Comparison of ENCODE assay signal across 15 cellular contexts in genomic region chr7:3027455-3027854, GRCh38. TPM values are rescaled to one million over a fixed set of nuclear protein-coding genes. Genes with fewer than 3 reads are reported as not detected.
A peak's percentile ranks its signal among the peaks of the same experiment; 100 is the strongest.
DNase-seq lines count a peak whose midpoint lies in the region; ATAC-seq lines count a peak whose summit lies in the region.
"Had no signal": no experiment of that assay in that cellular context is flagged by ENCODE, and none has a peak within 500 bp of the region (broad histone marks: within the 10 kb centered on the region; RNA-seq: fewer than 3 reads in every experiment).

No MANE protein-coding gene starts in this region.

- H3K27ac ChIP-seq in thymus (ENCODE audit: low read depth), result peak overlapping the region; percentile 11
- H3K27ac ChIP-seq: psoas muscle, WERI-Rb-1 had no signal

- H3K4me3 ChIP-seq in thymus (ENCODE audit: low read length), result no peak overlapping the region
- H3K4me3 ChIP-seq: psoas muscle had no signal

- peaks cover 6% of the 10 kb centered on the region for H3K36me3 ChIP-seq in thymus (ENCODE audit: control insufficient read depth, insufficient read depth)
- H3K36me3 ChIP-seq: WERI-Rb-1 had no signal

- H3K27me3 Mint-ChIP-seq in activated T-helper 2 cell treated with anti-CD3 and anti-CD28 coated beads, Interferon-gamma antibody, Interleukin-2, Interleukin-4, amounts not matched to agents 10 μg/mL and 5 μg/mL and 100 μg/mL, durations not matched to agents 14 hours and 24 hours and 36 hours (ENCODE audit: low read depth), result no peaks in the 10 kb centered on the region
- no peaks in the 10 kb centered on the region for H3K27me3 Mint-ChIP-seq in memory B cell

- H3K4me1 ChIP-seq in thymus (ENCODE audit: control insufficient read depth, insufficient read depth, low read length), result no peaks in the 10 kb centered on the region
- H3K4me1 ChIP-seq: psoas muscle had no signal

- no peak overlapping the region for H3K4me3 Mint-ChIP-seq in activated T-helper 2 cell treated with anti-CD3 and anti-CD28 coated beads, Interferon-gamma antibody, Interleukin-2, Interleukin-4, amounts not matched to agents 10 μg/mL and 5 μg/mL and 100 μg/mL, durations not matched to agents 14 hours and 24 hours and 36 hours (ENCODE audit: low read depth)
- no peak overlapping the region for H3K4me3 Mint-ChIP-seq in memory B cell

- peaks cover 34% of the 10 kb centered on the region for H3K9me3 Mint-ChIP-seq in activated T-helper 2 cell treated with anti-CD3 and anti-CD28 coated beads, Interferon-gamma antibody, Interleukin-2, Interleukin-4, amounts not matched to agents 10 μg/mL and 5 μg/mL and 100 μg/mL, durations not matched to agents 14 hours and 24 hours and 36 hours
- H3K9me3 Mint-ChIP-seq in memory B cell, result peaks cover 3% of the 10 kb centered on the region

- peaks cover 85% of the 10 kb centered on the region for H3K36me3 Mint-ChIP-seq in activated T-helper 2 cell treated with anti-CD3 and anti-CD28 coated beads, Interferon-gamma antibody, Interleukin-2, Interleukin-4, amounts not matched to agents 10 μg/mL and 5 μg/mL and 100 μg/mL, durations not matched to agents 14 hours and 24 hours and 36 hours (ENCODE audit: low read depth)
- peaks cover 45% of the 10 kb centered on the region for H3K36me3 Mint-ChIP-seq in memory B cell

- peak; percentile 31 for ATAC-seq in Right ventricle myocardium inferior
- ATAC-seq in memory B cell (ENCODE audit: low read depth), result no peak
- ATAC-seq in GM21576 (IDR thresholded peaks at IDR 0.05; ENCODE audit: unreplicated experiment), result no peak
- ATAC-seq: psoas muscle had no signal

- no peaks in the 10 kb centered on the region for H3K9me3 ChIP-seq in thymus (ENCODE audit: control insufficient read depth)

- intact Hi-C loops in Right ventricle myocardium inferior (cut with DNase I) (no loop called here), cardiac septum (cut with DNase I) (no loop called here)
- intact Hi-C loops in activated T-helper 2 cell treated with anti-CD3 and anti-CD28 coated beads, Interferon-gamma antibody, Interleukin-2, Interleukin-4, amounts not matched to agents 10 μg/mL and 5 μg/mL and 100 μg/mL, durations not matched to agents 14 hours and 24 hours and 36 hours (cut with micrococcal nuclease), result no loop called here

- no peaks in the 10 kb centered on the region for H3K27me3 ChIP-seq in thymus (ENCODE audit: control insufficient read depth, insufficient read depth)

- peaks cover 22% of the 10 kb centered on the region for H3K4me1 Mint-ChIP-seq in activated T-helper 2 cell treated with anti-CD3 and anti-CD28 coated beads, Interferon-gamma antibody, Interleukin-2, Interleukin-4, amounts not matched to agents 10 μg/mL and 5 μg/mL and 100 μg/mL, durations not matched to agents 14 hours and 24 hours and 36 hours (ENCODE audit: low read depth)
- peaks cover 33% of the 10 kb centered on the region for H3K4me1 Mint-ChIP-seq in memory B cell

- H3K27ac Mint-ChIP-seq in activated T-helper 2 cell treated with anti-CD3 and anti-CD28 coated beads, Interferon-gamma antibody, Interleukin-2, Interleukin-4, amounts not matched to agents 10 μg/mL and 5 μg/mL and 100 μg/mL, durations not matched to agents 14 hours and 24 hours and 36 hours, result peak overlapping the region; percentile 84
- peak overlapping the region; percentile 78 for H3K27ac Mint-ChIP-seq in memory B cell

- no peak for DNase-seq in Right ventricle myocardium inferior (ENCODE audit: missing footprints)
- DNase-seq in cardiac septum (ENCODE audit: low spot score), result no peak
- no peak for DNase-seq in activated T-helper 2 cell treated with anti-CD3 and anti-CD28 coated beads, Interferon-gamma antibody, Interleukin-2, Interleukin-4, amounts not matched to agents 10 μg/mL and 5 μg/mL and 100 μg/mL, durations not matched to agents 14 hours and 24 hours and 36 hours (ENCODE audit: low spot score)
- DNase-seq in memory B cell (ENCODE audit: low spot score in 2 of 2), result no peak
- no peak for DNase-seq in Ammon's horn (ENCODE audit: low spot score)
- DNase-seq in cerebellum (ENCODE audit: low spot score), result no peak
- DNase-seq: NCI-H2081 treated with DMSO at 0.1 percent for 48 hours; NK-92 treated with Interleukin-12 subunit alpha and Interleukin-12 subunit beta, amount 100 ng/mL, for 24 hours; stimulated activated naive CD4-positive, alpha-beta T cell; WERI-Rb-1 had no signal

- 92% methylated on average over 6 of the region's 6 CpGs for WGBS in thymus

RNA-seq across cellular contexts. Expression of gene CARD11, which starts 16.2 kb away (rescaled TPM):
- total RNA-seq in Right ventricle myocardium inferior, result 0.41 TPM
- 0.32 TPM for total RNA-seq in cardiac septum
- total RNA-seq in activated T-helper 2 cell treated with anti-CD3 and anti-CD28 coated beads, Interferon-gamma antibody, Interleukin-2, Interleukin-4, amounts not matched to agents 10 μg/mL and 5 μg/mL and 100 μg/mL, durations not matched to agents 14 hours and 24 hours and 36 hours, result 72.8 and 74.1 TPM in 2 replicates
- 19.4 TPM for polyA plus RNA-seq in thymus
- 0.27 TPM for total RNA-seq in cerebellum
- total RNA-seq: SK-MEL-5 had no signal
- polyA plus RNA-seq: BJ had no signal

Comparison
In these comparisons a context has a peak if more than half of its experiments do, and no peak if none do; other contexts are left out.
1. RNA of gene CARD11, which starts 16.2 kb away (total RNA-seq): 72.8 to 74.1 TPM in activated T-helper 2 cell treated with anti-CD3 and anti-CD28 coated beads, Interferon-gamma antibody, Interleukin-2, Interleukin-4, amounts not matched to agents 10 μg/mL and 5 μg/mL and 100 μg/mL, durations not matched to agents 14 hours and 24 hours and 36 hours; 0.41 TPM in Right ventricle myocardium inferior (single experiment), 0.32 TPM in cardiac septum (single experiment) and 0.27 TPM in cerebellum (single experiment); every median in the first group is over 10 times any median in the second.